Comparison of ENCODE assay signal across 18 cellular contexts in genomic region chr11:68298659-68299516, GRCh38. TPM values are rescaled to one million over a fixed set of nuclear protein-coding genes. Genes with fewer than 3 reads are reported as not detected.
A peak's percentile ranks its signal among the peaks of the same experiment; 100 is the strongest.
DNase-seq lines count a peak whose midpoint lies in the region; ATAC-seq, FAIRE-seq and TF ChIP-seq lines count a peak whose summit lies in the region.
"Had no signal": no experiment of that assay in that cellular context is flagged by ENCODE, and none has a peak within 500 bp of the region (broad histone marks: within the 10 kb centered on the region; RNA-seq: fewer than 3 reads in every experiment).

No MANE protein-coding gene starts in this region.

- no TSS peak for BruUV-seq in Panc1 (replicated peaks; lab: Mats Ljungman, UMichigan)

- intact Hi-C loops in activated CD4-positive, alpha-beta T cell treated with anti-CD3 and anti-CD28 coated beads, Interleukin-2, amount 10 ng/mL, durations not matched to agents 24 days and 14 days (cut with micrococcal nuclease) = loop anchor here (5.0 kb wide), 1 partner anchor 87 kb away; the partner anchor contains the start of gene KMT5B
- intact Hi-C loops in Panc1 (cut with micrococcal nuclease; ENCODE audit: unreplicated experiment) (loop anchor here (1.0 to 10.0 kb wide), 2 partner anchors 42 to 84 kb away; partner anchors contain the start of gene KMT5B), kidney (cut with DNase I) (loop anchor here (5.0 kb wide), 1 partner anchor 37 kb away; no protein-coding TSS in a partner anchor)

- TF ChIP-seq CTCF in Panc1 (IDR thresholded peaks at IDR 0.05) (no peak), kidney (IDR thresholded peaks at IDR 0.05; ENCODE audit: borderline replicate concordance, extremely low read depth, insufficient read depth) (no peak)

- H3K9me3 ChIP-seq in Panc1 (ENCODE audit: control insufficient read depth, insufficient read depth, low read depth, low read length) = no peaks in the 10 kb centered on the region
- H3K9me3 ChIP-seq in kidney (ENCODE audit: control insufficient read depth in 1 of 2, low read length in 2 of 2) = no peaks in the 10 kb centered on the region
- H3K9me3 ChIP-seq: testis had no signal

- no peaks in the 10 kb centered on the region for H3K27me3 ChIP-seq in Panc1 (ENCODE audit: control insufficient read depth, insufficient read depth, low read length)
- H3K27me3 ChIP-seq: testis had no signal

- H3K27ac ChIP-seq in Panc1 (ENCODE audit: low read length) = peak overlapping the region; percentile 36; the same call in 1 of the 2 replicates
- H3K27ac ChIP-seq in kidney (ENCODE audit: low read depth in 2 of 2, low read length in 2 of 2) = peak overlapping the region; percentile 35 to 60
- H3K27ac ChIP-seq: skin epidermis, testis had no signal

- FAIRE-seq in kidney (lab: Jason Lieb, UNC) = no peak
- FAIRE-seq: frontal cortex had no signal

- POLR2A ChIA-PET in activated CD4-positive, alpha-beta T cell treated with anti-CD3 and anti-CD28 coated beads, Interleukin-2, amount 10 ng/mL, durations not matched to agents 7 days and 5 days (lab: Charles Lee) = interaction anchor here (0.7 kb wide), 1 partner anchor 551 kb away, joined by 4 read pairs; no protein-coding TSS in a partner anchor
- POLR2A ChIA-PET in Panc1 (lab: Charles Lee) = interaction anchor here (0.5 to 0.7 kb wide), 4 partner anchors 18 to 190 kb away, joined by 3 to 11 read pairs (median 4); no protein-coding TSS in a partner anchor

- in situ Hi-C loops in Panc1 (cut with HindIII; ENCODE audit: low pct_unique_long_range_greater_than_20kb, low sequenced_read_pairs) = no loop called here

- no peaks in the 10 kb centered on the region for H3K36me3 Mint-ChIP-seq in activated CD4-positive, alpha-beta T cell treated with anti-CD3 and anti-CD28 coated beads, Interleukin-2, amount 10 ng/mL, durations not matched to agents 7 days and 5 days (ENCODE audit: low read depth)
- H3K36me3 Mint-ChIP-seq in activated CD4-positive, alpha-beta T cell treated with anti-CD3 and anti-CD28 coated beads, Interleukin-2, amount 10 ng/mL, durations not matched to agents 24 days and 14 days (ENCODE audit: low read depth) = no peaks in the 10 kb centered on the region
- peaks cover under 1% of the 10 kb centered on the region for H3K36me3 Mint-ChIP-seq in stimulated activated memory B cell treated with anti-CD40 and anti-IgM and Interleukin-4, amounts not matched to agents 10 μg/mL and 1 μg/mL and 100 μg/mL, for 72 hours
- H3K36me3 Mint-ChIP-seq: CD14-positive monocyte had no signal

- H3K36me3 ChIP-seq in Panc1 (ENCODE audit: control insufficient read depth, insufficient read depth, low read length) (no peaks in the 10 kb centered on the region), kidney (ENCODE audit: control insufficient read depth in 1 of 2, insufficient read depth in 2 of 2, low read length in 2 of 2) (no peaks in the 10 kb centered on the region)

- H3K9ac ChIP-seq in kidney (ENCODE audit: low read length in 2 of 2) = peak overlapping the region in 1 of 2 donors; percentile 34

- H3K4me1 Mint-ChIP-seq in activated CD4-positive, alpha-beta T cell treated with anti-CD3 and anti-CD28 coated beads, Interleukin-2, amount 10 ng/mL, durations not matched to agents 7 days and 5 days = peaks cover 10% of the 10 kb centered on the region
- peaks cover 4% of the 10 kb centered on the region for H3K4me1 Mint-ChIP-seq in activated CD4-positive, alpha-beta T cell treated with anti-CD3 and anti-CD28 coated beads, Interleukin-2, amount 10 ng/mL, durations not matched to agents 24 days and 14 days
- peaks cover 33% of the 10 kb centered on the region for H3K4me1 Mint-ChIP-seq in stimulated activated memory B cell treated with anti-CD40 and anti-IgM and Interleukin-4, amounts not matched to agents 10 μg/mL and 1 μg/mL and 100 μg/mL, for 72 hours

- H3K4me1 ChIP-seq in Panc1 (ENCODE audit: control insufficient read depth, insufficient read depth, low read length) = peaks cover 24% of the 10 kb centered on the region
- peaks cover 0 to 13% of the 10 kb centered on the region in 2 donors for H3K4me1 ChIP-seq in kidney (ENCODE audit: control insufficient read depth in 1 of 2, insufficient read depth in 1 of 2, low read depth in 1 of 2, low read length in 2 of 2)

- H3K9me3 Mint-ChIP-seq in activated CD4-positive, alpha-beta T cell treated with anti-CD3 and anti-CD28 coated beads, Interleukin-2, amount 10 ng/mL, durations not matched to agents 7 days and 5 days = no peaks in the 10 kb centered on the region
- H3K9me3 Mint-ChIP-seq in activated CD4-positive, alpha-beta T cell treated with anti-CD3 and anti-CD28 coated beads, Interleukin-2, amount 10 ng/mL, durations not matched to agents 24 days and 14 days = no peaks in the 10 kb centered on the region
- no peaks in the 10 kb centered on the region for H3K9me3 Mint-ChIP-seq in stimulated activated memory B cell treated with anti-CD40 and anti-IgM and Interleukin-4, amounts not matched to agents 10 μg/mL and 1 μg/mL and 100 μg/mL, for 72 hours
- H3K9me3 Mint-ChIP-seq: activated CD4-positive, alpha-beta memory T cell treated with anti-CD3 and anti-CD28 coated beads, Interleukin-2, amount 10 ng/mL, durations not matched to agents 7 days and 5 days had no signal

- H3K4me3 Mint-ChIP-seq in activated CD4-positive, alpha-beta T cell treated with anti-CD3 and anti-CD28 coated beads, Interleukin-2, amount 10 ng/mL, durations not matched to agents 7 days and 5 days = no peak overlapping the region
- H3K4me3 Mint-ChIP-seq in activated CD4-positive, alpha-beta T cell treated with anti-CD3 and anti-CD28 coated beads, Interleukin-2, amount 10 ng/mL, durations not matched to agents 24 days and 14 days = no peak overlapping the region
- H3K4me3 Mint-ChIP-seq in stimulated activated memory B cell treated with anti-CD40 and anti-IgM and Interleukin-4, amounts not matched to agents 10 μg/mL and 1 μg/mL and 100 μg/mL, for 72 hours = no peak overlapping the region
- H3K4me3 Mint-ChIP-seq: activated CD4-positive, alpha-beta memory T cell treated with anti-CD3 and anti-CD28 coated beads, Interleukin-2, amount 10 ng/mL, durations not matched to agents 7 days and 5 days; CD14-positive monocyte; T-helper 17 cell had no signal

- H3K27me3 Mint-ChIP-seq in activated CD4-positive, alpha-beta T cell treated with anti-CD3 and anti-CD28 coated beads, Interleukin-2, amount 10 ng/mL, durations not matched to agents 7 days and 5 days = peaks cover 2% of the 10 kb centered on the region
- H3K27me3 Mint-ChIP-seq in activated CD4-positive, alpha-beta T cell treated with anti-CD3 and anti-CD28 coated beads, Interleukin-2, amount 10 ng/mL, durations not matched to agents 24 days and 14 days = no peaks in the 10 kb centered on the region
- H3K27me3 Mint-ChIP-seq in stimulated activated memory B cell treated with anti-CD40 and anti-IgM and Interleukin-4, amounts not matched to agents 10 μg/mL and 1 μg/mL and 100 μg/mL, for 72 hours = no peaks in the 10 kb centered on the region

- peak overlapping the region in 1 of 2 experiments; percentile 47; a peak in 1 of 4 replicates for H3K4me3 ChIP-seq in Panc1 (ENCODE audit: low read depth in 2 of 2, low read length in 2 of 2)
- peak overlapping the region in 1 of 2 donors; percentile 23 for H3K4me3 ChIP-seq in kidney (ENCODE audit: low read length in 2 of 2)
- H3K4me3 ChIP-seq: skin epidermis, testis had no signal

- DNase-seq in activated CD4-positive, alpha-beta T cell treated with anti-CD3 and anti-CD28 coated beads, Interleukin-2, amount 10 ng/mL, durations not matched to agents 7 days and 5 days = no peak
- no peak for DNase-seq in activated CD4-positive, alpha-beta T cell treated with anti-CD3 and anti-CD28 coated beads, Interleukin-2, amount 10 ng/mL, durations not matched to agents 24 days and 14 days
- DNase-seq in Panc1 (ENCODE audit: low read depth, low spot score) = no peak
- no peak for DNase-seq in kidney
- no peak for DNase-seq in NCI-H524 (lab: John Stamatoyannopoulos, UW)
- no peak for DNase-seq in NCI-H1092 (lab: John Stamatoyannopoulos, UW)
- DNase-seq: activated CD4-positive, alpha-beta memory T cell treated with anti-CD3 and anti-CD28 coated beads, Interleukin-2, amount 10 ng/mL, durations not matched to agents 7 days and 5 days; dermis blood vessel endothelial cell; NCI-H187; NCI-H226; stimulated activated CD8-positive, alpha-beta memory T cell treated with anti-CD3 and anti-CD28 coated beads, Interleukin-4, amount 100 ng/mL, for 48 hours; T-helper 17 cell; testis had no signal

- peak overlapping the region; percentile 54 for H3K27ac Mint-ChIP-seq in activated CD4-positive, alpha-beta T cell treated with anti-CD3 and anti-CD28 coated beads, Interleukin-2, amount 10 ng/mL, durations not matched to agents 7 days and 5 days
- H3K27ac Mint-ChIP-seq in activated CD4-positive, alpha-beta T cell treated with anti-CD3 and anti-CD28 coated beads, Interleukin-2, amount 10 ng/mL, durations not matched to agents 24 days and 14 days = no peak overlapping the region
- peak overlapping the region; percentile 7 for H3K27ac Mint-ChIP-seq in stimulated activated memory B cell treated with anti-CD40 and anti-IgM and Interleukin-4, amounts not matched to agents 10 μg/mL and 1 μg/mL and 100 μg/mL, for 72 hours
- H3K27ac Mint-ChIP-seq: activated CD4-positive, alpha-beta memory T cell treated with anti-CD3 and anti-CD28 coated beads, Interleukin-2, amount 10 ng/mL, durations not matched to agents 7 days and 5 days; CD14-positive monocyte; T-helper 17 cell had no signal

- ATAC-seq in Panc1 = peak; percentile 66
- ATAC-seq in stimulated activated memory B cell treated with anti-CD40 and anti-IgM and Interleukin-4, amounts not matched to agents 10 μg/mL and 1 μg/mL and 100 μg/mL, for 72 hours = no peak
- ATAC-seq in GM21367 (IDR thresholded peaks at IDR 0.05; ENCODE audit: unreplicated experiment) = no peak

- CTCF ChIA-PET in activated CD4-positive, alpha-beta T cell treated with anti-CD3 and anti-CD28 coated beads, Interleukin-2, amount 10 ng/mL, durations not matched to agents 7 days and 5 days (lab: Charles Lee) = interaction anchor here (0.8 to 5.7 kb wide), 11 partner anchors 8 to 41 kb away, joined by 3 to 76 read pairs (median 5); partner anchors contain the start of gene C11orf24
- CTCF ChIA-PET in Panc1 (lab: Charles Lee) = interaction anchor here (0.5 to 5.5 kb wide), 14 partner anchors 12 to 1372 kb away, joined by 3 to 40 read pairs (median 4); partner anchors contain the start of gene C11orf24

RNA-seq across cellular contexts. Expression of gene LRP5, which starts 13.5 kb away (rescaled TPM):
- total RNA-seq in activated CD4-positive, alpha-beta T cell treated with anti-CD3 and anti-CD28 coated beads, Interleukin-2, amount 10 ng/mL, durations not matched to agents 7 days and 5 days = 10 to 100 TPM; 32.2 to 32.7 TPM
- total RNA-seq in activated CD4-positive, alpha-beta T cell treated with anti-CD3 and anti-CD28 coated beads, Interleukin-2, amount 10 ng/mL, durations not matched to agents 24 days and 14 days = 23.8 and 33.8 TPM in 2 replicates
- total RNA-seq in Panc1 (2021; ENCODE audit: unreplicated experiment) = 171 TPM
- polyA plus RNA-seq in Panc1 (2012; ENCODE audit: insufficient read length) = 357 TPM
- total RNA-seq in kidney = 71.3 TPM
- polyA plus RNA-seq in kidney (ENCODE audit: insufficient read depth, low read depth, low replicate concordance) = 55.4 TPM

RNA-seq across cellular contexts. Expression of gene C11orf24, which starts 27.1 kb away (rescaled TPM):
- total RNA-seq in activated CD4-positive, alpha-beta T cell treated with anti-CD3 and anti-CD28 coated beads, Interleukin-2, amount 10 ng/mL, durations not matched to agents 7 days and 5 days = 10 to 100 TPM; 20.0 to 25.2 TPM
- 38.0 and 43.2 TPM in 2 replicates for total RNA-seq in activated CD4-positive, alpha-beta T cell treated with anti-CD3 and anti-CD28 coated beads, Interleukin-2, amount 10 ng/mL, durations not matched to agents 24 days and 14 days
- total RNA-seq in Panc1 (2021; ENCODE audit: unreplicated experiment) (53.1 TPM), kidney (31.7 TPM)
- polyA plus RNA-seq in Panc1 (2012; ENCODE audit: insufficient read length) = 48.1 TPM
- polyA plus RNA-seq in kidney (ENCODE audit: insufficient read depth, low read depth, low replicate concordance) = 18.6 TPM
